8 cellular contexts compared by ENCODE assay signal in genomic region chr19:11598103-11598483, GRCh38. TPM values are rescaled to one million over a fixed set of nuclear protein-coding genes. Genes with fewer than 3 reads are reported as not detected.
DNase-seq lines count a peak whose midpoint lies in the region; ATAC-seq, FAIRE-seq and TF ChIP-seq lines count a peak whose summit lies in the region.

No MANE protein-coding gene starts in this region.

- H3K36me3 ChIP-seq in Panc1 (ENCODE audit: control insufficient read depth, insufficient read depth, low read length) (peaks cover 6% of the 10 kb centered on the region; the same call in 1 of the 2 replicates), esophagus (ENCODE audit: control insufficient read depth in 2 of 2, insufficient read depth in 2 of 2, low read length in 1 of 2) (peaks cover 0 to 2% of the 10 kb centered on the region in 2 donors), pancreas (no peaks in the 10 kb centered on the region)

- intact Hi-C loops in Calu3 (cut with micrococcal nuclease; ENCODE audit: unreplicated experiment) (no loop called here), Panc1 (cut with micrococcal nuclease; ENCODE audit: unreplicated experiment) (no loop called here), pancreas (cut with DNase I) (no loop called here)

- H3K9me3 Mint-ChIP-seq in Calu3 (ENCODE audit: low read depth, unreplicated experiment), result peaks cover 5% of the 10 kb centered on the region

- no peak for TF ChIP-seq CTCF in Calu3 (IDR thresholded peaks at IDR 0.05; ENCODE audit: unreplicated experiment)
- no peak for TF ChIP-seq CTCF in Panc1 (IDR thresholded peaks at IDR 0.05)
- no peak for TF ChIP-seq CTCF in pancreas (IDR thresholded peaks at IDR 0.05)

- BruUV-seq in Calu3 (replicated peaks; lab: Mats Ljungman, UMichigan) (TSS peak; percentile 69), Panc1 (replicated peaks; lab: Mats Ljungman, UMichigan) (TSS peak; percentile 84)

- FAIRE-seq in pancreas (lab: Jason Lieb, UNC), result no peak

- no peak for ATAC-seq in Panc1
- ATAC-seq in pancreas, result no peak
- no peak for ATAC-seq in GM18505 (IDR thresholded peaks at IDR 0.05; ENCODE audit: unreplicated experiment)

- no peaks in the 10 kb centered on the region for H3K27me3 Mint-ChIP-seq in Calu3 (ENCODE audit: unreplicated experiment)

- H3K4me3 Mint-ChIP-seq in Calu3 (ENCODE audit: low read depth, unreplicated experiment), result peak overlapping the region; percentile 85

- H3K4me3 ChIP-seq in Panc1 (ENCODE audit: low read depth in 2 of 2, low read length in 2 of 2), result peak overlapping the region; percentile 82 to 93
- peak overlapping the region; percentile 75 to 86 for H3K4me3 ChIP-seq in esophagus (ENCODE audit: low read depth in 1 of 2, low read length in 2 of 2)
- H3K4me3 ChIP-seq in pancreas, result peak overlapping the region; percentile 72 to 98 (median 88)

- CTCF ChIA-PET in Calu3 (lab: Charles Lee), result no interaction called here
- CTCF ChIA-PET in Panc1 (lab: Charles Lee), result no interaction called here

- POLR2A ChIA-PET in Panc1 (lab: Charles Lee), result no interaction called here

- H3K27me3 ChIP-seq in Panc1 (ENCODE audit: control insufficient read depth, insufficient read depth, low read length) (no peaks in the 10 kb centered on the region), esophagus (ENCODE audit: control insufficient read depth in 1 of 2, insufficient read depth in 2 of 2, low read length in 2 of 2) (no peaks in the 10 kb centered on the region), pancreas (no peaks in the 10 kb centered on the region)

- no peaks in the 10 kb centered on the region for H3K4me1 Mint-ChIP-seq in Calu3 (ENCODE audit: low read depth, unreplicated experiment)

- H3K4me1 ChIP-seq in Panc1 (ENCODE audit: control insufficient read depth, insufficient read depth, low read length) (0 out of 2 replicates have a peak, but pooled peaks cover 6% of the 10 kb centered on the region), esophagus (ENCODE audit: control insufficient read depth in 2 of 2, insufficient read depth in 2 of 2, low read length in 1 of 2) (peaks cover 0 to 2% of the 10 kb centered on the region in 2 donors), pancreas (peaks cover 4 to 14% (median 7%) of the 10 kb centered on the region in 3 donors)

- TF ChIP-seq POLR2A in GM18505 (IDR thresholded peaks at IDR 0.05; ENCODE audit: borderline replicate concordance, extremely low read depth, insufficient read depth, insufficient read length), result no peak

- peak overlapping the region; percentile 41 for H3K27ac Mint-ChIP-seq in Calu3 (ENCODE audit: unreplicated experiment)

- DNase-seq in Calu3 (no peak), Panc1 (ENCODE audit: low read depth, low spot score) (no peak), pancreas (no peak), NCI-H526 treated with DMSO at 0.1 percent for 48 hours (lab: John Stamatoyannopoulos, UW) (no peak), NCI-H345 treated with DMSO at 0.1 percent for 48 hours (lab: John Stamatoyannopoulos, UW; ENCODE audit: unreplicated experiment) (no peak), glomerular visceral epithelial cell (ENCODE audit: extremely low spot score) (no peak)

- H3K9me3 ChIP-seq in Panc1 (ENCODE audit: control insufficient read depth, insufficient read depth, low read depth, low read length) (peaks cover 6% of the 10 kb centered on the region; the same call in 1 of the 2 replicates), esophagus (ENCODE audit: control insufficient read depth in 2 of 2, insufficient read depth in 1 of 2, low read depth in 1 of 2, low read length in 1 of 2) (no peaks in the 10 kb centered on the region), pancreas (no peaks in the 10 kb centered on the region)

- peaks cover 49% of the 10 kb centered on the region for H3K36me3 Mint-ChIP-seq in Calu3 (ENCODE audit: insufficient read depth, unreplicated experiment)

- WGBS in esophagus, 2 donors, result 63 to 66% methylated on average over 10 of the region's 10 CpGs
- 61 to 63% methylated on average over 10 of the region's 10 CpGs for WGBS in pancreas, 2 donors

- in situ Hi-C loops in Panc1 (cut with HindIII; ENCODE audit: low pct_unique_long_range_greater_than_20kb, low sequenced_read_pairs), result no loop called here

- H3K27ac ChIP-seq in Panc1 (ENCODE audit: low read length), result peak overlapping the region; percentile 91
- H3K27ac ChIP-seq in esophagus (ENCODE audit: low read depth in 2 of 2, low read length in 1 of 2), result peak overlapping the region in 1 of 2 donors; percentile 95
- peak overlapping the region in 3 of 4 donors; percentile 82 to 97 (median 96) for H3K27ac ChIP-seq in pancreas

RNA-seq across cellular contexts. Expression of gene ZNF627, which starts 0.8 kb away (rescaled TPM):
- 12.0 and 13.3 TPM in 2 replicates for total RNA-seq in Calu3 (2022)
- total RNA-seq in Panc1 (2021; ENCODE audit: unreplicated experiment), result 10.7 TPM
- polyA plus RNA-seq in Panc1 (2012; ENCODE audit: insufficient read length), result 5.7 TPM
- polyA plus RNA-seq in esophagus, result 1 to 10 TPM; 2.5 to 3.0 TPM
- total RNA-seq in pancreas, result 1 to 10 TPM; 4.4 to 8.5 (median 6.0) TPM
- polyA plus RNA-seq in pancreas, result 1 to 10 TPM; 4.6 to 6.4 TPM

RNA-seq across cellular contexts. Expression of gene ACP5, which starts 20.6 kb away (rescaled TPM):
- 0.94 and 2.2 TPM in 2 replicates for total RNA-seq in Calu3 (2022)
- 0.85 TPM for total RNA-seq in Panc1 (2021; ENCODE audit: unreplicated experiment)
- polyA plus RNA-seq in Panc1 (2012; ENCODE audit: insufficient read length), result not detected
- polyA plus RNA-seq in esophagus, result 10 to 100 TPM; 23.5 to 33.9 TPM
- total RNA-seq in pancreas, result 10 to 100 TPM in 2 of 6 donors, 1 to 10 TPM in 4; 3.5 to 21.8 (median 7.0) TPM
- polyA plus RNA-seq in pancreas, result 10 to 100 TPM in 1 of 2 donors, 1 to 10 TPM in 1; 7.7 to 11.4 TPM

RNA-seq across cellular contexts. Expression of gene ELOF1, which starts 39.1 kb away (rescaled TPM):
- total RNA-seq in Calu3 (2022) (36.5 and 38.3 TPM in 2 replicates), Panc1 (2021; ENCODE audit: unreplicated experiment) (62.2 TPM), pancreas (10 to 100 TPM; 25.0 to 38.9 (median 32.4) TPM)
- 64.0 TPM for polyA plus RNA-seq in Panc1 (2012; ENCODE audit: insufficient read length)
- polyA plus RNA-seq in esophagus (10 to 100 TPM; 43.4 to 46.6 TPM), pancreas (10 to 100 TPM; 52.0 to 63.4 TPM)

RNA-seq across cellular contexts. Expression of gene CNN1, which starts 59.4 kb away (rescaled TPM):
- total RNA-seq in Calu3 (2022) (not detected in 2 replicates), Panc1 (2021; ENCODE audit: unreplicated experiment) (0.98 TPM), pancreas (1 to 10 TPM in 4 of 6 donors, under 1 TPM in 2; 0.43 to 5.2 (median 1.8) TPM)
- 1.6 TPM for polyA plus RNA-seq in Panc1 (2012; ENCODE audit: insufficient read length)
- polyA plus RNA-seq in esophagus (100 to 1,000 TPM in 1 of 2 donors, 10 to 100 TPM in 1; 85.0 to 234 TPM), pancreas (10 to 100 TPM; 11.3 to 38.8 TPM)
